2 cellular contexts compared by ENCODE assay signal in the genomic region with DNA sequence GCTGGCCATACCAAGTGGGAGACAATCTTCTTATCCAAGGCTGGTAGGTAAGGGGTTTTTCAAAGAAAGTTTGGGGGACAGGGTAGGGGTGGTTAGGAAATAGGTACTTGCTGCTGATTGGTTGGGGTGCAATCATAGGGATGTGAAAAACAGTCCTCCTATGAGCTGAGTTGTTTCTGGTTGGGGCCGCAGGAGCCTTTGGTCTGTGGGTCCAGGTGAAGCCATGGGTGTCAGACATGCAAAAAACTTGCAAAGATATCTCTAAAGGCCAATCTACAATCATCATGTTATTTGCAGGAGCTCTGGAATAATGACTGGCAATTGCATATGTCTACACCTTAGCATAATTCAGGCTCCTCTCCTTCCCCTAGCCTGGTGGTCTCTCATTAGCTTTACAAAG.
TF ChIP-seq lines count a peak whose summit lies in the region.

No MANE protein-coding gene starts in this region.

TF ChIP-seq in GM23338, 12 proteins besides CTCF, POLR2A, EP300 and RAD21 (continued from another document):
- no peak for TF ChIP-seq ZNF462 (CRISPR knock-in tag; IDR thresholded peaks at IDR 0.05)
- TF ChIP-seq POLR2AphosphoS5 (IDR thresholded peaks at IDR 0.05; ENCODE audit: low read depth), result no peak

TF ChIP-seq in WTC11, 78 proteins besides CTCF, POLR2A, EP300 and RAD21 (continued from another document):
- TF ChIP-seq, protein P1, sequence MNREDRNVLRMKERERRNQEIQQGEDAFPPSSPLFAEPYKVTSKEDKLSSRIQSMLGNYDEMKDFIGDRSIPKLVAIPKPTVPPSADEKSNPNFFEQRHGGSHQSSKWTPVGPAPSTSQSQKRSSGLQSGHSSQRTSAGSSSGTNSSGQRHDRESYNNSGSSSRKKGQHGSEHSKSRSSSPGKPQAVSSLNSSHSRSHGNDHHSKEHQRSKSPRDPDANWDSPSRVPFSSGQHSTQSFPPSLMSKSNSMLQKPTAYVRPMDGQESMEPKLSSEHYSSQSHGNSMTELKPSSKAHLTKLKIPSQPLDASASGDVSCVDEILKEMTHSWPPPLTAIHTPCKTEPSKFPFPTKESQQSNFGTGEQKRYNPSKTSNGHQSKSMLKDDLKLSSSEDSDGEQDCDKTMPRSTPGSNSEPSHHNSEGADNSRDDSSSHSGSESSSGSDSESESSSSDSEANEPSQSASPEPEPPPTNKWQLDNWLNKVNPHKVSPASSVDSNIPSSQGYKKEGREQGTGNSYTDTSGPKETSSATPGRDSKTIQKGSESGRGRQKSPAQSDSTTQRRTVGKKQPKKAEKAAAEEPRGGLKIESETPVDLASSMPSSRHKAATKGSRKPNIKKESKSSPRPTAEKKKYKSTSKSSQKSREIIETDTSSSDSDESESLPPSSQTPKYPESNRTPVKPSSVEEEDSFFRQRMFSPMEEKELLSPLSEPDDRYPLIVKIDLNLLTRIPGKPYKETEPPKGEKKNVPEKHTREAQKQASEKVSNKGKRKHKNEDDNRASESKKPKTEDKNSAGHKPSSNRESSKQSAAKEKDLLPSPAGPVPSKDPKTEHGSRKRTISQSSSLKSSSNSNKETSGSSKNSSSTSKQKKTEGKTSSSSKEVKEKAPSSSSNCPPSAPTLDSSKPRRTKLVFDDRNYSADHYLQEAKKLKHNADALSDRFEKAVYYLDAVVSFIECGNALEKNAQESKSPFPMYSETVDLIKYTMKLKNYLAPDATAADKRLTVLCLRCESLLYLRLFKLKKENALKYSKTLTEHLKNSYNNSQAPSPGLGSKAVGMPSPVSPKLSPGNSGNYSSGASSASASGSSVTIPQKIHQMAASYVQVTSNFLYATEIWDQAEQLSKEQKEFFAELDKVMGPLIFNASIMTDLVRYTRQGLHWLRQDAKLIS (CRISPR knock-in tag; IDR thresholded peaks at IDR 0.05; ENCODE audit: borderline replicate concordance), result no peak
- no peak for TF ChIP-seq KAT7 (CRISPR knock-in tag; IDR thresholded peaks at IDR 0.05; ENCODE audit: borderline replicate concordance)
- TF ChIP-seq ZNF671 (CRISPR knock-in tag; IDR thresholded peaks at IDR 0.05), result no peak
- TF ChIP-seq, protein P2, sequence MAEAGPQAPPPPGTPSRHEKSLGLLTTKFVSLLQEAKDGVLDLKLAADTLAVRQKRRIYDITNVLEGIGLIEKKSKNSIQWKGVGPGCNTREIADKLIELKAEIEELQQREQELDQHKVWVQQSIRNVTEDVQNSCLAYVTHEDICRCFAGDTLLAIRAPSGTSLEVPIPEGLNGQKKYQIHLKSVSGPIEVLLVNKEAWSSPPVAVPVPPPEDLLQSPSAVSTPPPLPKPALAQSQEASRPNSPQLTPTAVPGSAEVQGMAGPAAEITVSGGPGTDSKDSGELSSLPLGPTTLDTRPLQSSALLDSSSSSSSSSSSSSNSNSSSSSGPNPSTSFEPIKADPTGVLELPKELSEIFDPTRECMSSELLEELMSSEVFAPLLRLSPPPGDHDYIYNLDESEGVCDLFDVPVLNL (CRISPR knock-in tag; IDR thresholded peaks at IDR 0.05; ENCODE audit: borderline replicate concordance, low read depth), result no peak
- no peak for TF ChIP-seq ELF4 (CRISPR knock-in tag; IDR thresholded peaks at IDR 0.05; ENCODE audit: low read depth)
- TF ChIP-seq CREB1 (CRISPR knock-in tag; IDR thresholded peaks at IDR 0.05), result no peak
- TF ChIP-seq RORB (CRISPR knock-in tag; IDR thresholded peaks at IDR 0.05), result no peak
- no peak for TF ChIP-seq ZNF416 (CRISPR knock-in tag; IDR thresholded peaks at IDR 0.05)
TF ChIP-seq in WTC11: peak in this region for 0.
